In the genomic region with DNA sequence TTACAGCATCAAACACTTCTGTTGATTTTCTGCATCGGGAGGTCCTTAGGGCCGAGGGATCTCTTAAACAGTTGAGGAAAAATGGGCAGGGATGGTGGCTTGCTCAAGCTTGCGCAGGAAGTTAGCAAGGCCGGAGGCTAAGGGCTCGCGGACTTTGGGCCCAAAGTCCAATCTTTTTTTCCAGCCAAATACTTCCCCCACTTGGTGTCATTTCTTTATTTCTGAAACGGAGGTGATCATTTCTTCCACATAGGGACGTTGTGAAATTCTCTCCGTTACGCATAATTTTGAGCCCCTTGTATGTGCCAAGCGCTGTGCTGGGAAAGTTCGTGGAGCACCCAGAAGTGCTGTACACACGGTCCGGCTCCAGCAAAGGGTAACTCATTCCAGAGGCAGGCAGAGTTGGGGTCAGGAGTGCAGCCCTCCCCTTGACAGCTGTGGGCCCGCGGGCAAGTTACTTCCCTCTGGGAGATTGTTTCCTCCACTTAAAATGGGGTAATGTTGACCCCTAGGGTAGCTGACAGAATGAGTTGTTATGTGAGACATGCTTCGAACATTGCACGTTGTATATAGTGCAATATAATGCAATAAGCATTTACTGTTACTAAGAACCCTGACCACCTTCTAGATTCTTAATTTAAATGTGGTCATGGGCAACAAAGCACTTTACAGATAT, we compare ENCODE assay signal across 8 cellular contexts. TPM values are rescaled to one million over a fixed set of nuclear protein-coding genes. Genes with fewer than 3 reads are reported as not detected.
DNase-seq lines count a peak whose midpoint lies in the region; ATAC-seq, FAIRE-seq and TF ChIP-seq lines count a peak whose summit lies in the region.

No MANE protein-coding gene starts in this region.

- peak overlapping the region; percentile 99 for H3K4me3 Mint-ChIP-seq in osteocyte (ENCODE audit: unreplicated experiment)

- peaks cover 22% of the 10 kb centered on the region for H3K36me3 Mint-ChIP-seq in osteocyte (ENCODE audit: unreplicated experiment)

- peaks cover 19% of the 10 kb centered on the region for H3K4me1 Mint-ChIP-seq in osteocyte (ENCODE audit: unreplicated experiment)

- H4K20me1 ChIP-seq in OCI-LY3 (ENCODE audit: insufficient read depth, low read length), result no peaks in the 10 kb centered on the region

- no peak overlapping the region for H2AFZ ChIP-seq in OCI-LY3 (ENCODE audit: low read depth, low read length)

- TF ChIP-seq CTCF in OCI-LY3 (IDR thresholded peaks at IDR 0.05; ENCODE audit: low read depth, low read length), result no peak
- no peak for TF ChIP-seq CTCF in epithelial cell of esophagus (IDR thresholded peaks at IDR 0.05; ENCODE audit: insufficient read depth, low read depth, low read length, missing control alignments)
- no peak for TF ChIP-seq CTCF in osteocyte (IDR thresholded peaks at IDR 0.05)
- TF ChIP-seq CTCF in GM10266 (IDR thresholded peaks at IDR 0.05; ENCODE audit: control insufficient read depth, insufficient read depth, low read depth, missing control alignments), result no peak

- no peaks in the 10 kb centered on the region for H3K27me3 Mint-ChIP-seq in osteocyte (ENCODE audit: unreplicated experiment)

- H3K9me3 Mint-ChIP-seq in osteocyte (ENCODE audit: unreplicated experiment), result no peaks in the 10 kb centered on the region

- DNase-seq in GM12892 (ENCODE audit: insufficient read length) (no peak), epithelial cell of esophagus (ENCODE audit: low read depth) (no peak), osteocyte (ENCODE audit: extremely low spot score, unreplicated experiment) (no peak), NCI-H510A (lab: John Stamatoyannopoulos, UW) (no peak), DMS153 (lab: John Stamatoyannopoulos, UW) (no peak), GM10266 (ENCODE audit: extremely low spot score) (no peak)

- TF ChIP-seq POLR2A in GM12892 (IDR thresholded peaks at IDR 0.05; ENCODE audit: low read depth, low read length), result no peak

- no peak for ATAC-seq in GM21825 (IDR thresholded peaks at IDR 0.05; ENCODE audit: unreplicated experiment)

- peaks cover 31% of the 10 kb centered on the region for H3K36me3 ChIP-seq in OCI-LY3 (replicated peaks; ENCODE audit: low read depth, low read length)

- no peaks in the 10 kb centered on the region for H3K27me3 ChIP-seq in OCI-LY3 (ENCODE audit: low read depth, low read length)

- peak overlapping the region; percentile 90 for H3K4me3 ChIP-seq in OCI-LY3 (ENCODE audit: low read length)
- peak overlapping the region; percentile 89 for H3K4me3 ChIP-seq in epithelial cell of esophagus (ENCODE audit: low read length)

- no peaks in the 10 kb centered on the region for H3K9me3 ChIP-seq in OCI-LY3 (ENCODE audit: insufficient read depth, low read length)

- peak overlapping the region; percentile 91 for H3K4me2 ChIP-seq in OCI-LY3 (ENCODE audit: low read length)

- H3K27ac Mint-ChIP-seq in osteocyte (ENCODE audit: unreplicated experiment), result peak overlapping the region; percentile 56

- H3K4me1 ChIP-seq in OCI-LY3 (ENCODE audit: low read length), result peaks cover 18% of the 10 kb centered on the region

- peak; percentile 67 for FAIRE-seq in GM12892 (lab: Jason Lieb, UNC)

- H3K27ac ChIP-seq in OCI-LY3 (ENCODE audit: low read length), result peak overlapping the region; percentile 31

- peaks cover 56% of the 10 kb centered on the region for H3K79me2 ChIP-seq in OCI-LY3 (ENCODE audit: low read length)

- peak overlapping the region; percentile 91 for H3K9ac ChIP-seq in OCI-LY3 (ENCODE audit: low read length)

RNA-seq across cellular contexts. Expression of gene MIEF1, which starts 0.8 kb away (rescaled TPM):
- polyA plus RNA-seq in GM12892 (2012; ENCODE audit: missing spikeins), result 15.2 TPM
- total RNA-seq in osteocyte, result 24.8 and 25.8 TPM in 2 replicates

RNA-seq across cellular contexts. Expression of gene ATF4, which starts 17.4 kb away (rescaled TPM):
- polyA plus RNA-seq in GM12892 (2012; ENCODE audit: missing spikeins), result 330 TPM
- total RNA-seq in osteocyte, result 408 and 440 TPM in 2 replicates

RNA-seq across cellular contexts. Expression of gene RPS19BP1, which starts 29.6 kb away (rescaled TPM):
- polyA plus RNA-seq in GM12892 (2012; ENCODE audit: missing spikeins), result 46.3 TPM
- 51.1 and 53.1 TPM in 2 replicates for total RNA-seq in osteocyte

RNA-seq across cellular contexts. Expression of gene MGAT3, which starts 46.1 kb away (rescaled TPM):
- 16.6 TPM for polyA plus RNA-seq in GM12892 (2012; ENCODE audit: missing spikeins)
- 9.4 and 10.9 TPM in 2 replicates for total RNA-seq in osteocyte
